1 cellular context compared by ENCODE assay signal in genomic region chr1:26900815-26901511, GRCh38.
TF ChIP-seq lines count a peak whose summit lies in the region.

No MANE protein-coding gene starts in this region.

TF ChIP-seq in IMR-90, 13 proteins besides CTCF, POLR2A, EP300 and RAD21 (continued from another document):
- TF ChIP-seq NFE2L2 (IDR thresholded peaks at IDR 0.05; ENCODE audit: low read depth, low read length): no peak
